4 cellular contexts compared by ENCODE assay signal in genomic region chr2:113517025-113517424, GRCh38. TPM values are rescaled to one million over a fixed set of nuclear protein-coding genes. Genes with fewer than 3 reads are reported as not detected.
"Had no signal": no experiment of that assay in that cellular context is flagged by ENCODE, and none has a peak within 500 bp of the region (broad histone marks: within the 10 kb centered on the region; RNA-seq: fewer than 3 reads in every experiment).

No MANE protein-coding gene starts in this region.

RNA-seq across cellular contexts. Expression of gene FOXD4L1, which starts 18.6 kb away (rescaled TPM):
- total RNA-seq: ascending aorta, astrocyte, cardiac septum, chondrocyte had no signal
